ENCODE assay signal across 23 cellular contexts in genomic region chr1:215830221-215830620, GRCh38.
A peak's percentile ranks its signal among the peaks of the same experiment; 100 is the strongest.
DNase-seq lines count a peak whose midpoint lies in the region; ATAC-seq, FAIRE-seq and TF ChIP-seq lines count a peak whose summit lies in the region.
"Had no signal": no experiment of that assay in that cellular context is flagged by ENCODE, and none has a peak within 500 bp of the region (broad histone marks: within the 10 kb centered on the region; RNA-seq: fewer than 3 reads in every experiment).

No MANE protein-coding gene starts in this region.

- H3K9ac ChIP-seq in astrocyte (ENCODE audit: low read length): no peak overlapping the region

- no peaks in the 10 kb centered on the region for H3K4me1 ChIP-seq in astrocyte (ENCODE audit: insufficient read depth, low read length)
- H3K4me1 ChIP-seq in osteoblast (ENCODE audit: insufficient read depth, low read length): no peaks in the 10 kb centered on the region
- H3K4me1 ChIP-seq: Caco-2 had no signal

- H3K27me3 ChIP-seq in astrocyte (ENCODE audit: insufficient read depth, low read length) (no peaks in the 10 kb centered on the region), osteoblast (ENCODE audit: insufficient read depth, low read length) (no peaks in the 10 kb centered on the region)

- TF ChIP-seq CTCF in astrocyte (IDR thresholded peaks at IDR 0.05; ENCODE audit: insufficient read depth, low read depth, low read length) (no peak), fibroblast of the aortic adventitia (IDR thresholded peaks at IDR 0.05; ENCODE audit: insufficient read depth, low read length) (no peak), osteoblast (IDR thresholded peaks at IDR 0.05; ENCODE audit: extremely low read depth, low read depth, low read length) (no peak), omental fat pad (IDR thresholded peaks at IDR 0.05) (no peak)

- H3K4me3 Mint-ChIP-seq in astrocyte (ENCODE audit: unreplicated experiment): no peak overlapping the region
- H3K4me3 Mint-ChIP-seq: CD4-positive, alpha-beta T cell; GM23338; IgD-negative memory B cell had no signal

- no peaks in the 10 kb centered on the region for H3K36me3 Mint-ChIP-seq in astrocyte (ENCODE audit: low read depth, unreplicated experiment)
- peaks cover 0 to 6% of the 10 kb centered on the region in 2 donors for H3K36me3 Mint-ChIP-seq in activated naive CD4-positive, alpha-beta T cell treated with anti-CD3 and anti-CD28 coated beads, Interleukin-2, amount 50 U/mL, for 72 hours
- H3K36me3 Mint-ChIP-seq: IgD-negative memory B cell had no signal

- H3K4me3 ChIP-seq in astrocyte (ENCODE audit: insufficient read depth, low read depth, low read length) (no peak overlapping the region), fibroblast of the aortic adventitia (ENCODE audit: low read depth, low read length) (no peak overlapping the region), osteoblast (ENCODE audit: insufficient read depth, low read length) (no peak overlapping the region)
- H3K4me3 ChIP-seq: GM23338 had no signal

- H3K27me3 Mint-ChIP-seq in astrocyte (ENCODE audit: low read depth, unreplicated experiment): no peaks in the 10 kb centered on the region
- H3K27me3 Mint-ChIP-seq: CD4-positive, alpha-beta T cell; IgD-negative memory B cell had no signal

- peaks cover 4% of the 10 kb centered on the region for H3K9me3 Mint-ChIP-seq in astrocyte (ENCODE audit: unreplicated experiment)
- peaks cover 9 to 30% of the 10 kb centered on the region in 2 donors for H3K9me3 Mint-ChIP-seq in activated naive CD4-positive, alpha-beta T cell treated with anti-CD3 and anti-CD28 coated beads, Interleukin-2, amount 50 U/mL, for 72 hours

- H3K4me1 Mint-ChIP-seq in astrocyte (ENCODE audit: low read depth, unreplicated experiment): peaks cover 13% of the 10 kb centered on the region
- H3K4me1 Mint-ChIP-seq: IgD-negative memory B cell had no signal

- FAIRE-seq in astrocyte (lab: Jason Lieb, UNC): no peak
- FAIRE-seq: A204.1, D721Med, G401.6, GM12891, GM19239, H54, HepG2 had no signal

- H2AFZ ChIP-seq in astrocyte (ENCODE audit: low read depth, low read length) (no peak overlapping the region), osteoblast (ENCODE audit: low read length) (no peak overlapping the region)
- H2AFZ ChIP-seq: GM23338 had no signal

- H4K20me1 ChIP-seq in astrocyte (ENCODE audit: insufficient read depth, low read length): no peaks in the 10 kb centered on the region
- no peaks in the 10 kb centered on the region for H4K20me1 ChIP-seq in osteoblast (ENCODE audit: insufficient read depth, low read length)

- no peak overlapping the region for H3K27ac ChIP-seq in astrocyte (ENCODE audit: low read depth, low read length)
- H3K27ac ChIP-seq in osteoblast (ENCODE audit: low read depth, low read length): no peak overlapping the region
- H3K27ac ChIP-seq: C4-2B had no signal

- H3K36me3 ChIP-seq in astrocyte (ENCODE audit: insufficient read depth, low read length) (no peaks in the 10 kb centered on the region), osteoblast (ENCODE audit: insufficient read depth, low read length) (no peaks in the 10 kb centered on the region)

- H3K9me3 ChIP-seq in astrocyte (ENCODE audit: insufficient read depth, low read depth, low read length): no peaks in the 10 kb centered on the region
- no peaks in the 10 kb centered on the region for H3K9me3 ChIP-seq in osteoblast (ENCODE audit: low read depth, low read length)

- H3K79me2 ChIP-seq in astrocyte (ENCODE audit: insufficient read depth, low read length) (no peaks in the 10 kb centered on the region), osteoblast (ENCODE audit: insufficient read depth, low read length) (no peaks in the 10 kb centered on the region)

- DNase-seq in astrocyte (ENCODE audit: low read depth) (peak; percentile 12), fibroblast of gingiva (ENCODE audit: low read depth) (peak; percentile 38), fibroblast of the aortic adventitia (ENCODE audit: low read depth) (peak; percentile 76), osteoblast (ENCODE audit: insufficient read length, low spot score, missing footprints) (peak; percentile 9), omental fat pad (ENCODE audit: low spot score) (no peak)
- no peak for DNase-seq in activated effector memory CD4-positive, alpha-beta T cell treated with Interleukin-2 at 50 U/mL for 16 hours
- DNase-seq in activated naive CD4-positive, alpha-beta T cell treated with anti-CD3 and anti-CD28 coated beads, Interleukin-2, amount 50 U/mL, for 72 hours (ENCODE audit: low spot score in 2 of 2): no peak
- DNase-seq: ACHN; AML-193; Caco-2; CD4-positive, alpha-beta T cell; HCEC 1CT had no signal

- no peak overlapping the region for H3K27ac Mint-ChIP-seq in astrocyte (ENCODE audit: unreplicated experiment)
- no peak overlapping the region for H3K27ac Mint-ChIP-seq in activated naive CD4-positive, alpha-beta T cell treated with anti-CD3 and anti-CD28 coated beads, Interleukin-2, amount 50 U/mL, for 72 hours
- H3K27ac Mint-ChIP-seq: CD4-positive, alpha-beta T cell; GM23338; IgD-negative memory B cell had no signal

- no peak for ATAC-seq in GM19467 (IDR thresholded peaks at IDR 0.05; ENCODE audit: unreplicated experiment)
- ATAC-seq in activated naive CD4-positive, alpha-beta T cell treated with anti-CD3 and anti-CD28 coated beads, Interleukin-2, amount 50 U/mL, for 72 hours: no peak
- ATAC-seq in omental fat pad (ENCODE audit: low FRiP score): no peak
- ATAC-seq: GM23338, HepG2 had no signal

- no peak overlapping the region for H3K4me2 ChIP-seq in astrocyte (ENCODE audit: low read length)
- H3K4me2 ChIP-seq in osteoblast (ENCODE audit: insufficient read depth, low read length): no peak overlapping the region
- H3K4me2 ChIP-seq: GM23338 had no signal

Comparison
In these comparisons a context has a peak if more than half of its experiments do, and no peak if none do; other contexts are left out.
1. DNase-seq: peak in astrocyte (single experiment), fibroblast of gingiva (single experiment), fibroblast of the aortic adventitia (single experiment) and osteoblast (single experiment); none in activated effector memory CD4-positive, alpha-beta T cell treated with Interleukin-2 at 50 U/mL for 16 hours (single experiment), activated naive CD4-positive, alpha-beta T cell treated with anti-CD3 and anti-CD28 coated beads, Interleukin-2, amount 50 U/mL, for 72 hours (0 of 2) and omental fat pad (single experiment).